Comparison of ENCODE assay signal across 8 cellular contexts in genomic region chr16:31202402-31203385, GRCh38. TPM values are rescaled to one million over a fixed set of nuclear protein-coding genes. Genes with fewer than 3 reads are reported as not detected.
A peak's percentile ranks its signal among the peaks of the same experiment; 100 is the strongest.
DNase-seq lines count a peak whose midpoint lies in the region; ATAC-seq and TF ChIP-seq lines count a peak whose summit lies in the region.

TSS of gene PYCARD (minus strand) at chr16:31202760. CDS start at chr16:31202690, 70 bp downstream.

- H3K4me2 ChIP-seq in skeletal muscle satellite cell (ENCODE audit: low read length): peak within 1 kb of the TSS; percentile 87

- DNase-seq in NCI-H69 (lab: John Stamatoyannopoulos, UW) (peak; percentile 63), astrocyte of the cerebellum (ENCODE audit: low read depth) (no peak), DMS79 (lab: John Stamatoyannopoulos, UW) (no peak)

- in situ Hi-C loops in astrocyte of the cerebellum (cut with HindIII; ENCODE audit: low sequenced_read_pairs): no loop called here

- H3K4me3 ChIP-seq in astrocyte of the cerebellum (ENCODE audit: low read depth, low read length) (peak within 1 kb of the TSS; percentile 54), iPS-18c (ENCODE audit: insufficient read depth, low read depth, low read length) (peak within 1 kb of the TSS; percentile 64), skeletal muscle satellite cell (ENCODE audit: low read length) (peak within 1 kb of the TSS; percentile 88)

- H3K9ac ChIP-seq in ES-I3 (ENCODE audit: low read depth, low read length) (peak within 1 kb of the TSS; percentile 75), skeletal muscle satellite cell (ENCODE audit: low read depth, low read length) (peak within 1 kb of the TSS; percentile 73)

- H3K4me1 ChIP-seq in ES-I3 (ENCODE audit: insufficient read depth, low read length) (peaks cover 7% of the 10 kb centered on the region; the same call in 1 of the 2 replicates), skeletal muscle satellite cell (ENCODE audit: control insufficient read depth, insufficient read depth, low read length) (peaks cover 17% of the 10 kb centered on the region)

- TF ChIP-seq CTCF in astrocyte of the cerebellum (IDR thresholded peaks at IDR 0.05; ENCODE audit: low read depth, low read length, missing control alignments): no peak

- peak; percentile 43 for ATAC-seq in GM21737 (IDR thresholded peaks at IDR 0.05; ENCODE audit: unreplicated experiment)
- ATAC-seq in HG02981 (IDR thresholded peaks at IDR 0.05; ENCODE audit: unreplicated experiment): no peak

- no peaks in the 10 kb centered on the region for H3K9me3 ChIP-seq in ES-I3 (ENCODE audit: control insufficient read depth, insufficient read depth, low read length)
- no peaks in the 10 kb centered on the region for H3K9me3 ChIP-seq in iPS-18c (ENCODE audit: control insufficient read depth, insufficient read depth, low read length)
- no peaks in the 10 kb centered on the region for H3K9me3 ChIP-seq in skeletal muscle satellite cell (replicated peaks; ENCODE audit: low read length)

- peaks cover 3% of the 10 kb centered on the region for H3K36me3 ChIP-seq in ES-I3 (ENCODE audit: insufficient read depth, low read length)
- H3K36me3 ChIP-seq in skeletal muscle satellite cell (ENCODE audit: insufficient read depth, low read length): peaks cover 14% of the 10 kb centered on the region

- H3K27me3 ChIP-seq in skeletal muscle satellite cell (ENCODE audit: control insufficient read depth, insufficient read depth, low read length): peaks cover 9% of the 10 kb centered on the region

RNA-seq across cellular contexts. Expression of gene PYCARD, which starts in this region (rescaled TPM):
- 51.5 and 71.2 TPM in 2 replicates for total RNA-seq in skeletal muscle satellite cell (2012; rRNA removed)
